8 cellular contexts compared by ENCODE assay signal in genomic region chr11:46238967-46239800, GRCh38. TPM values are rescaled to one million over a fixed set of nuclear protein-coding genes. Genes with fewer than 3 reads are reported as not detected.
DNase-seq lines count a peak whose midpoint lies in the region; ATAC-seq and FAIRE-seq lines count a peak whose summit lies in the region.

No MANE protein-coding gene starts in this region.

- ATAC-seq in GM21360 (IDR thresholded peaks at IDR 0.05; ENCODE audit: unreplicated experiment), result peak; percentile 66
- peak; percentile 86 for ATAC-seq in naive thymus-derived CD4-positive, alpha-beta T cell
- peak; percentile 80 for ATAC-seq in stimulated activated effector memory CD8-positive, alpha-beta T cell treated with anti-CD3 and anti-CD28 coated beads, Interleukin-12 subunit alpha, Interleukin-12 subunit beta, amount 100 ng/mL, for 72 hours

- POLR2A ChIA-PET in naive thymus-derived CD4-positive, alpha-beta T cell (lab: Charles Lee), result interaction anchor here (0.6 kb wide), 1 partner anchor 19 kb away, joined by 3 read pairs; no protein-coding TSS in a partner anchor

- no peak overlapping the region for H3K27ac Mint-ChIP-seq in activated T-helper 1 cell treated with anti-CD3 and anti-CD28 coated beads, Interleukin-12 subunit alpha, Interleukin-12 subunit beta, Interleukin-2, Interleukin-4 antibody, amounts not matched to agents 30 ng/mL and 10 ng/mL and 1 ng/mL, durations not matched to agents 14 hours and 24 hours and 36 hours
- H3K27ac Mint-ChIP-seq in naive thymus-derived CD4-positive, alpha-beta T cell, result peak overlapping the region in 1 of 9 donors; percentile 43
- no peak overlapping the region for H3K27ac Mint-ChIP-seq in stimulated activated effector memory CD8-positive, alpha-beta T cell treated with anti-CD3 and anti-CD28 coated beads, Interleukin-12 subunit alpha, Interleukin-12 subunit beta, amount 100 ng/mL, for 72 hours

- H3K4me3 ChIP-seq in HUES6 (ENCODE audit: low read depth, low read length), result peak overlapping the region; percentile 83
- H3K4me3 ChIP-seq in naive thymus-derived CD4-positive, alpha-beta T cell (ENCODE audit: low read length), result peak overlapping the region; percentile 55

- CTCF ChIA-PET in naive thymus-derived CD4-positive, alpha-beta T cell (lab: Charles Lee), result interaction anchor here (0.6 to 4.3 kb wide), 25 partner anchors 10 to 421 kb away, joined by 3 to 49 read pairs (median 4); no protein-coding TSS in a partner anchor

- no peak for FAIRE-seq in RCC 7860 (lab: Jason Lieb, UNC)

- H3K9ac ChIP-seq in HUES6 (ENCODE audit: low read length), result peak overlapping the region; percentile 24

- peaks cover 33% of the 10 kb centered on the region for H3K4me1 ChIP-seq in HUES6 (ENCODE audit: control insufficient read depth, insufficient read depth, low read length)
- H3K4me1 ChIP-seq in naive thymus-derived CD4-positive, alpha-beta T cell (ENCODE audit: control insufficient read depth in 2 of 2, insufficient read depth in 2 of 2, low read length in 2 of 2), result peaks cover 12 to 20% of the 10 kb centered on the region in 2 donors

- DNase-seq in COLO668 (lab: John Stamatoyannopoulos, UW; ENCODE audit: unreplicated experiment) (peak; percentile 85), RCC 7860 (ENCODE audit: low spot score) (peak; percentile 76), fibroblast of gingiva (ENCODE audit: low read depth) (peak; percentile 84)
- peak; percentile 80 for DNase-seq in activated T-helper 1 cell treated with anti-CD3 and anti-CD28 coated beads, Interleukin-12 subunit alpha, Interleukin-12 subunit beta, Interleukin-2, Interleukin-4 antibody, amounts not matched to agents 30 ng/mL and 10 ng/mL and 1 ng/mL, durations not matched to agents 14 hours and 24 hours and 36 hours (ENCODE audit: low spot score)
- peak; percentile 62 to 89 (median 78) for DNase-seq in naive thymus-derived CD4-positive, alpha-beta T cell
- DNase-seq in stimulated activated effector memory CD8-positive, alpha-beta T cell treated with anti-CD3 and anti-CD28 coated beads, Interleukin-12 subunit alpha, Interleukin-12 subunit beta, amount 100 ng/mL, for 72 hours (ENCODE audit: low spot score in 2 of 2), result peak; percentile 88 to 93

- no peaks in the 10 kb centered on the region for H3K36me3 ChIP-seq in HUES6 (ENCODE audit: control insufficient read depth, insufficient read depth, low read length)
- H3K36me3 ChIP-seq in naive thymus-derived CD4-positive, alpha-beta T cell (ENCODE audit: control insufficient read depth in 2 of 3, insufficient read depth in 3 of 3, low read length in 3 of 3), result no peaks in the 10 kb centered on the region

- H3K27me3 ChIP-seq in HUES6 (ENCODE audit: control insufficient read depth, insufficient read depth, low read length), result peaks cover 7% of the 10 kb centered on the region
- peaks cover 0 to 4% of the 10 kb centered on the region in 2 donors for H3K27me3 ChIP-seq in naive thymus-derived CD4-positive, alpha-beta T cell (ENCODE audit: control insufficient read depth in 2 of 2, insufficient read depth in 2 of 2, low read length in 2 of 2)

- peaks cover 48% of the 10 kb centered on the region for H3K4me1 Mint-ChIP-seq in activated T-helper 1 cell treated with anti-CD3 and anti-CD28 coated beads, Interleukin-12 subunit alpha, Interleukin-12 subunit beta, Interleukin-2, Interleukin-4 antibody, amounts not matched to agents 30 ng/mL and 10 ng/mL and 1 ng/mL, durations not matched to agents 14 hours and 24 hours and 36 hours (ENCODE audit: low read depth)
- H3K4me1 Mint-ChIP-seq in naive thymus-derived CD4-positive, alpha-beta T cell, result peaks cover 18 to 46% (median 31%) of the 10 kb centered on the region in 7 donors
- peaks cover 37% of the 10 kb centered on the region for H3K4me1 Mint-ChIP-seq in stimulated activated effector memory CD8-positive, alpha-beta T cell treated with anti-CD3 and anti-CD28 coated beads, Interleukin-12 subunit alpha, Interleukin-12 subunit beta, amount 100 ng/mL, for 72 hours

- no peaks in the 10 kb centered on the region for H3K36me3 Mint-ChIP-seq in activated T-helper 1 cell treated with anti-CD3 and anti-CD28 coated beads, Interleukin-12 subunit alpha, Interleukin-12 subunit beta, Interleukin-2, Interleukin-4 antibody, amounts not matched to agents 30 ng/mL and 10 ng/mL and 1 ng/mL, durations not matched to agents 14 hours and 24 hours and 36 hours (ENCODE audit: low read depth)
- H3K36me3 Mint-ChIP-seq in naive thymus-derived CD4-positive, alpha-beta T cell, result peaks cover 0 to 3% (median 0%) of the 10 kb centered on the region in 5 donors
- peaks cover 12% of the 10 kb centered on the region for H3K36me3 Mint-ChIP-seq in stimulated activated effector memory CD8-positive, alpha-beta T cell treated with anti-CD3 and anti-CD28 coated beads, Interleukin-12 subunit alpha, Interleukin-12 subunit beta, amount 100 ng/mL, for 72 hours

- peaks cover 6% of the 10 kb centered on the region for H3K9me3 ChIP-seq in HUES6 (ENCODE audit: control insufficient read depth, insufficient read depth, low read depth, low read length)
- no peaks in the 10 kb centered on the region for H3K9me3 ChIP-seq in naive thymus-derived CD4-positive, alpha-beta T cell (ENCODE audit: control insufficient read depth in 2 of 3, low read length in 3 of 3)

- H3K4me3 Mint-ChIP-seq in activated T-helper 1 cell treated with anti-CD3 and anti-CD28 coated beads, Interleukin-12 subunit alpha, Interleukin-12 subunit beta, Interleukin-2, Interleukin-4 antibody, amounts not matched to agents 30 ng/mL and 10 ng/mL and 1 ng/mL, durations not matched to agents 14 hours and 24 hours and 36 hours, result peak overlapping the region; percentile 78
- peak overlapping the region in 9 of 10 donors; percentile 32 to 79 (median 74) for H3K4me3 Mint-ChIP-seq in naive thymus-derived CD4-positive, alpha-beta T cell
- H3K4me3 Mint-ChIP-seq in stimulated activated effector memory CD8-positive, alpha-beta T cell treated with anti-CD3 and anti-CD28 coated beads, Interleukin-12 subunit alpha, Interleukin-12 subunit beta, amount 100 ng/mL, for 72 hours, result peak overlapping the region; percentile 99

- no peaks in the 10 kb centered on the region for H3K9me3 Mint-ChIP-seq in activated T-helper 1 cell treated with anti-CD3 and anti-CD28 coated beads, Interleukin-12 subunit alpha, Interleukin-12 subunit beta, Interleukin-2, Interleukin-4 antibody, amounts not matched to agents 30 ng/mL and 10 ng/mL and 1 ng/mL, durations not matched to agents 14 hours and 24 hours and 36 hours
- H3K9me3 Mint-ChIP-seq in naive thymus-derived CD4-positive, alpha-beta T cell, result no peaks in the 10 kb centered on the region
- no peaks in the 10 kb centered on the region for H3K9me3 Mint-ChIP-seq in stimulated activated effector memory CD8-positive, alpha-beta T cell treated with anti-CD3 and anti-CD28 coated beads, Interleukin-12 subunit alpha, Interleukin-12 subunit beta, amount 100 ng/mL, for 72 hours

- intact Hi-C loops in activated T-helper 1 cell treated with anti-CD3 and anti-CD28 coated beads, Interleukin-12 subunit alpha, Interleukin-12 subunit beta, Interleukin-2, Interleukin-4 antibody, amounts not matched to agents 30 ng/mL and 10 ng/mL and 1 ng/mL, durations not matched to agents 14 hours and 24 hours and 36 hours (cut with micrococcal nuclease), result loop anchor here (1.0 to 10.0 kb wide), 11 partner anchors 69 to 392 kb away; partner anchors contain the start of genes AMBRA1, ATG13, CRY2 and HARBI1
- intact Hi-C loops in naive thymus-derived CD4-positive, alpha-beta T cell (cut with micrococcal nuclease), result loop anchor here (1.0 to 10.0 kb wide), 12 partner anchors 69 to 378 kb away; partner anchors contain the start of genes PHF21A (in 2 of the 2), ATG13 (in 1 of the 2), DGKZ (in 1 of the 2) and HARBI1 (in 1 of the 2)

- H3K27me3 Mint-ChIP-seq in activated T-helper 1 cell treated with anti-CD3 and anti-CD28 coated beads, Interleukin-12 subunit alpha, Interleukin-12 subunit beta, Interleukin-2, Interleukin-4 antibody, amounts not matched to agents 30 ng/mL and 10 ng/mL and 1 ng/mL, durations not matched to agents 14 hours and 24 hours and 36 hours (ENCODE audit: insufficient read depth), result peaks cover 13% of the 10 kb centered on the region
- peaks cover 14 to 28% (median 19%) of the 10 kb centered on the region in 5 donors for H3K27me3 Mint-ChIP-seq in naive thymus-derived CD4-positive, alpha-beta T cell

- H3K27ac ChIP-seq in HUES6 (ENCODE audit: low read depth, low read length), result no peak overlapping the region
- H3K27ac ChIP-seq in naive thymus-derived CD4-positive, alpha-beta T cell (ENCODE audit: low read depth, low read length), result no peak overlapping the region

RNA-seq across cellular contexts. Expression of gene CREB3L1, which starts 38.3 kb away (rescaled TPM):
- total RNA-seq in activated T-helper 1 cell treated with anti-CD3 and anti-CD28 coated beads, Interleukin-12 subunit alpha, Interleukin-12 subunit beta, Interleukin-2, Interleukin-4 antibody, amounts not matched to agents 30 ng/mL and 10 ng/mL and 1 ng/mL, durations not matched to agents 14 hours and 24 hours and 36 hours, result 0.15 and 0.39 TPM in 2 replicates
- not detected for total RNA-seq in naive thymus-derived CD4-positive, alpha-beta T cell
- polyA plus RNA-seq in naive thymus-derived CD4-positive, alpha-beta T cell, result not detected
